Comparison of ENCODE assay signal across 17 cellular contexts in genomic region chr2:113963965-113964364, GRCh38.
DNase-seq lines count a peak whose midpoint lies in the region; ATAC-seq and TF ChIP-seq lines count a peak whose summit lies in the region.
"Had no signal": no experiment of that assay in that cellular context is flagged by ENCODE, and none has a peak within 500 bp of the region (broad histone marks: within the 10 kb centered on the region; RNA-seq: fewer than 3 reads in every experiment).

No MANE protein-coding gene starts in this region.

- 88% methylated on average over 1 of the region's 3 CpGs for WGBS in mesenchymal stem cell

- H3K4me1 ChIP-seq in DND-41 (ENCODE audit: insufficient read depth, low read length) (no peaks in the 10 kb centered on the region), mesenchymal stem cell (ENCODE audit: control insufficient read depth, insufficient read depth, low read depth, low read length) (no peaks in the 10 kb centered on the region)

- H3K9me3 Mint-ChIP-seq in nephron progenitor cell, result no peaks in the 10 kb centered on the region
- H3K9me3 Mint-ChIP-seq in naive thymus-derived CD8-positive, alpha-beta T cell, result no peaks in the 10 kb centered on the region
- H3K9me3 Mint-ChIP-seq: memory B cell, WTC11 had no signal

- H4K8ac ChIP-seq in mesenchymal stem cell (ENCODE audit: low read length), result no peak overlapping the region

- TF ChIP-seq CTCF in AG09309 (IDR thresholded peaks at IDR 0.05; ENCODE audit: control insufficient read depth, insufficient read depth, low read depth, low read length, missing control alignments) (peak; percentile 24), DND-41 (IDR thresholded peaks at IDR 0.05; ENCODE audit: borderline replicate concordance, extremely low read depth, low read length, poor library complexity, severe bottlenecking) (peak; percentile 14), nephron progenitor cell (IDR thresholded peaks at IDR 0.05) (no peak)

- no peak overlapping the region for H3K18ac ChIP-seq in mesenchymal stem cell (ENCODE audit: low read depth in 1 of 2, low read length in 2 of 2)

- H2BK15ac ChIP-seq in mesenchymal stem cell (ENCODE audit: low read depth, poor library complexity, severe bottlenecking), result no peak overlapping the region

- POLR2A ChIA-PET in naive thymus-derived CD8-positive, alpha-beta T cell (lab: Charles Lee), result no interaction called here

- no peaks in the 10 kb centered on the region for H3K79me2 ChIP-seq in DND-41 (ENCODE audit: insufficient read depth, low read length)

- H2AK5ac ChIP-seq in mesenchymal stem cell (ENCODE audit: low read length, severe bottlenecking), result no peak overlapping the region

- DNase-seq in AG09309 (ENCODE audit: low read depth) (no peak), DND-41 (no peak), T-helper 17 cell (no peak), mesenchymal stem cell (no peak), nephron progenitor cell (no peak)
- no peak for DNase-seq in naive thymus-derived CD8-positive, alpha-beta T cell
- DNase-seq: activated CD8-positive, alpha-beta memory T cell treated with anti-CD3 and anti-CD28 coated beads for 24 hours; activated effector memory CD4-positive, alpha-beta T cell treated with anti-CD3 and anti-CD28 coated beads, Interleukin-2, amount 50 U/mL, for 16 hours; head of caudate nucleus; KBM-7; NCI-H2171 treated with DMSO at 0.1 percent for 48 hours had no signal

- H2AFZ ChIP-seq in DND-41 (ENCODE audit: low read depth, low read length), result no peak overlapping the region
- H2AFZ ChIP-seq in mesenchymal stem cell (ENCODE audit: low read depth, low read length), result no peak overlapping the region

- H3K27ac ChIP-seq in DND-41 (ENCODE audit: low read length) (no peak overlapping the region), mesenchymal stem cell (ENCODE audit: low read length, poor library complexity, severe bottlenecking) (no peak overlapping the region)
- H3K27ac ChIP-seq: right atrium auricular region had no signal

- H3K4me3 ChIP-seq in AG09309 (ENCODE audit: control insufficient read depth, low read depth, low read length) (no peak overlapping the region), DND-41 (ENCODE audit: low read depth in 1 of 2, low read length in 2 of 2) (no peak overlapping the region), mesenchymal stem cell (ENCODE audit: insufficient read depth in 1 of 2, low read depth in 1 of 2, low read length in 2 of 2) (no peak overlapping the region)
- H3K4me3 ChIP-seq: right atrium auricular region had no signal

- peaks cover 3% of the 10 kb centered on the region for H3K4me1 Mint-ChIP-seq in T-helper 17 cell
- H3K4me1 Mint-ChIP-seq in nephron progenitor cell, result peaks cover 6% of the 10 kb centered on the region
- H3K4me1 Mint-ChIP-seq in naive thymus-derived CD8-positive, alpha-beta T cell, result peaks cover 4 to 23% (median 8%) of the 10 kb centered on the region in 4 donors
- H3K4me1 Mint-ChIP-seq: WTC11 had no signal

- H3K4me3 Mint-ChIP-seq in T-helper 17 cell (no peak overlapping the region), nephron progenitor cell (no peak overlapping the region)
- H3K4me3 Mint-ChIP-seq in naive thymus-derived CD8-positive, alpha-beta T cell, result no peak overlapping the region
- H3K4me3 Mint-ChIP-seq: memory B cell, WTC11 had no signal

- no peak overlapping the region for H2BK5ac ChIP-seq in mesenchymal stem cell (ENCODE audit: low read depth, low read length, poor library complexity, severe bottlenecking)

- H3K9ac ChIP-seq in DND-41 (ENCODE audit: low read depth, low read length), result no peak overlapping the region
- H3K9ac ChIP-seq in mesenchymal stem cell (ENCODE audit: low read length), result peak overlapping the region; percentile 55

- H3K27me3 Mint-ChIP-seq in T-helper 17 cell, result no peaks in the 10 kb centered on the region
- no peaks in the 10 kb centered on the region for H3K27me3 Mint-ChIP-seq in nephron progenitor cell (ENCODE audit: low read depth, poor library complexity)
- no peaks in the 10 kb centered on the region for H3K27me3 Mint-ChIP-seq in naive thymus-derived CD8-positive, alpha-beta T cell
- H3K27me3 Mint-ChIP-seq: memory B cell had no signal

- H3K36me3 ChIP-seq in DND-41 (ENCODE audit: insufficient read depth, low read length) (peaks cover 18% of the 10 kb centered on the region; the same call in 1 of the 2 replicates), mesenchymal stem cell (ENCODE audit: control insufficient read depth in 1 of 2, insufficient read depth in 2 of 2, low read depth in 1 of 2, low read length in 2 of 2) (peaks cover 0 to 75% of the 10 kb centered on the region in 2 experiments)

- H3K9me3 ChIP-seq in DND-41 (ENCODE audit: insufficient read depth, low read length, severe bottlenecking) (no peaks in the 10 kb centered on the region), T-helper 17 cell (ENCODE audit: control insufficient read depth, low read length, poor library complexity, severe bottlenecking) (no peaks in the 10 kb centered on the region), mesenchymal stem cell (ENCODE audit: control insufficient read depth, low read length) (no peaks in the 10 kb centered on the region)
- H3K9me3 ChIP-seq: right atrium auricular region had no signal

- no peaks in the 10 kb centered on the region for H4K20me1 ChIP-seq in DND-41 (ENCODE audit: insufficient read depth, low read length)

- no peak overlapping the region for H2BK120ac ChIP-seq in mesenchymal stem cell (ENCODE audit: low read depth, low read length)

- no peaks in the 10 kb centered on the region for H3K36me3 Mint-ChIP-seq in T-helper 17 cell (ENCODE audit: low read depth)
- H3K36me3 Mint-ChIP-seq in nephron progenitor cell (ENCODE audit: low read depth), result no peaks in the 10 kb centered on the region
- H3K36me3 Mint-ChIP-seq in naive thymus-derived CD8-positive, alpha-beta T cell, result peaks cover 0 to 36% (median 4%) of the 10 kb centered on the region in 3 donors
- H3K36me3 Mint-ChIP-seq: WTC11 had no signal

- H4K91ac ChIP-seq in mesenchymal stem cell (ENCODE audit: low read length), result no peak overlapping the region

- H3K4ac ChIP-seq in mesenchymal stem cell (ENCODE audit: low read depth in 1 of 2, low read length in 2 of 2), result no peak overlapping the region

- H2BK12ac ChIP-seq in mesenchymal stem cell (ENCODE audit: low read length in 2 of 2), result no peak overlapping the region

- H3K23ac ChIP-seq in mesenchymal stem cell (ENCODE audit: low read length in 2 of 2), result no peak overlapping the region

- H3K4me2 ChIP-seq in DND-41 (ENCODE audit: insufficient read depth, low read length), result no peak overlapping the region
- no peak overlapping the region for H3K4me2 ChIP-seq in mesenchymal stem cell (ENCODE audit: low read length, poor library complexity, severe bottlenecking)

- peaks cover 8% of the 10 kb centered on the region for H3K79me1 ChIP-seq in mesenchymal stem cell (replicated peaks; ENCODE audit: low read length, poor library complexity, severe bottlenecking)

- H3K27me3 ChIP-seq in DND-41 (ENCODE audit: insufficient read depth, low read length, poor library complexity) (no peaks in the 10 kb centered on the region), mesenchymal stem cell (ENCODE audit: control insufficient read depth in 1 of 2, insufficient read depth in 1 of 2, low read length in 2 of 2) (no peaks in the 10 kb centered on the region)
- H3K27me3 ChIP-seq: right atrium auricular region had no signal

- H3K27ac Mint-ChIP-seq in T-helper 17 cell, result peak overlapping the region; percentile 65
- no peak overlapping the region for H3K27ac Mint-ChIP-seq in nephron progenitor cell
- H3K27ac Mint-ChIP-seq in naive thymus-derived CD8-positive, alpha-beta T cell, result peak overlapping the region in 3 of 10 donors; percentile 30 to 61 (median 41)
- H3K27ac Mint-ChIP-seq: memory B cell, WTC11 had no signal

- H3K14ac ChIP-seq in mesenchymal stem cell (ENCODE audit: low read length in 2 of 2), result no peak overlapping the region

- no peak for ATAC-seq in DND-41 (ENCODE audit: insufficient read depth, low read depth)
- ATAC-seq in T-helper 17 cell, result no peak
- ATAC-seq in HG02884 (IDR thresholded peaks at IDR 0.05; ENCODE audit: unreplicated experiment), result no peak
- no peak for ATAC-seq in naive thymus-derived CD8-positive, alpha-beta T cell
- ATAC-seq: esophagus mucosa, Right ventricle myocardium inferior, WTC11 had no signal
